ENCODE assay signal across 31 cellular contexts in the genomic region with DNA sequence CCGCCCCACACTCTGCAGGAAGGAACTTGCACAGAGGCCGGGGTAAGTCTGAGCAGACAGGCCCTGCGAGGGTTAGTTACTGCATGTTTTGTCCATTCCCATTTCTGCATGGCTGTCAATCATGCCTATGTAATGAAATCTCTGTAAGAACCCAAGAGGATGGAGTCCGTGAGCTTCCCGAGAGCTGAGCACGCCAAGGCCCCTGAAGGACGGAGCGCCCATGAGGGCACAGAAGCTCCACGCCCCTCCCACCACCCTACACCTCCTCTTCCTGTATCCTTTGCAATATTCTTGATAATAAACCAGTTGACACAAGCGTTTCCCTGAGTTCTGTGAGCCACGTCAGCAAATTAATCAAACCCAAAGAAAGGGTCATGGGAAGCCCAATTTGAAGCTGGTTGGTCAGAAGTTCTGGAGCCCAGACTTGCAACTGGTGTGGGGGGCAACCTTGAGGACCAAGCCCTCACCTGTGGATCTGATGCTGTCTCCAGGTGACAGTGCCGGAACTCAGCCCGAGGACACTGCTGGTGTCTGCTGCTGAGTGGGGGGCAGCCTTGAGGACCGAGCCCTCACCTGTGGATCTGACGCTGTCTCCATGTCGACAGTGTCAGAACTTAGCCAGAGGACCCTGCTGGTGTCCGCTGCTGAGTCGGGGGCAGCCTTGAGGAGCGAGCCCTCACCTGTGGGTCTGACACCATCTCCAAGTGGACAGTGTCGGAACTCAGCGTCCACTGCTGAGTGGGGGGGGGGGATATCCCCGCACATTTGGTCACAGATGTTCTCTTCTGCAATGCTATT.
"Had no signal": no experiment of that assay in that cellular context is flagged by ENCODE, and none has a peak within 500 bp of the region (broad histone marks: within the 10 kb centered on the region; RNA-seq: fewer than 3 reads in every experiment).

No MANE protein-coding gene starts in this region.

- H3K4me3 Mint-ChIP-seq: activated CD8-positive, alpha-beta T cell treated with anti-CD3 and anti-CD28 coated beads for 36 hours; activated naive CD4-positive, alpha-beta T cell treated with anti-CD3 and anti-CD28 coated beads for 36 hours; activated naive CD8-positive, alpha-beta T cell treated with anti-CD3 and anti-CD28 coated beads for 36 hours; activated T-cell treated with anti-CD3 and anti-CD28 coated beads, Interleukin-2, amount 50 U/mL, for 72 hours; mesothelial cell of epicardium; naive B cell; stimulated activated effector memory CD8-positive, alpha-beta T cell treated with anti-CD3 and anti-CD28 coated beads, Interleukin-12 subunit alpha, Interleukin-12 subunit beta, amount 100 ng/mL, for 72 hours; stimulated activated naive CD8-positive, alpha-beta T cell treated with anti-CD3 and anti-CD28 coated beads, Interleukin-15, Interleukin-2, amounts not matched to agents 100 ng/mL and 50 ng/mL, for 24 hours; T-helper 17 cell had no signal

- H3K27ac Mint-ChIP-seq: activated CD8-positive, alpha-beta T cell treated with anti-CD3 and anti-CD28 coated beads for 36 hours; activated naive CD4-positive, alpha-beta T cell treated with anti-CD3 and anti-CD28 coated beads for 36 hours; activated naive CD8-positive, alpha-beta T cell treated with anti-CD3 and anti-CD28 coated beads for 36 hours; activated T-cell treated with anti-CD3 and anti-CD28 coated beads, Interleukin-2, amount 50 U/mL, for 72 hours; mesothelial cell of epicardium; naive B cell; stimulated activated effector memory CD8-positive, alpha-beta T cell treated with anti-CD3 and anti-CD28 coated beads, Interleukin-12 subunit alpha, Interleukin-12 subunit beta, amount 100 ng/mL, for 72 hours; stimulated activated naive CD8-positive, alpha-beta T cell treated with anti-CD3 and anti-CD28 coated beads, Interleukin-15, Interleukin-2, amounts not matched to agents 100 ng/mL and 50 ng/mL, for 24 hours; T-helper 17 cell had no signal

- H3K36me3 Mint-ChIP-seq: activated naive CD8-positive, alpha-beta T cell treated with anti-CD3 and anti-CD28 coated beads for 36 hours; mesothelial cell of epicardium; naive B cell; stimulated activated effector memory CD8-positive, alpha-beta T cell treated with anti-CD3 and anti-CD28 coated beads, Interleukin-12 subunit alpha, Interleukin-12 subunit beta, amount 100 ng/mL, for 72 hours had no signal

- H3K9me3 Mint-ChIP-seq: activated CD8-positive, alpha-beta T cell treated with anti-CD3 and anti-CD28 coated beads for 36 hours; activated naive CD4-positive, alpha-beta T cell treated with anti-CD3 and anti-CD28 coated beads for 36 hours; activated naive CD8-positive, alpha-beta T cell treated with anti-CD3 and anti-CD28 coated beads for 36 hours; activated T-cell treated with anti-CD3 and anti-CD28 coated beads, Interleukin-2, amount 50 U/mL, for 72 hours; mesothelial cell of epicardium; naive B cell; stimulated activated effector memory CD8-positive, alpha-beta T cell treated with anti-CD3 and anti-CD28 coated beads, Interleukin-12 subunit alpha, Interleukin-12 subunit beta, amount 100 ng/mL, for 72 hours; stimulated activated naive CD8-positive, alpha-beta T cell treated with anti-CD3 and anti-CD28 coated beads, Interleukin-15, Interleukin-2, amounts not matched to agents 100 ng/mL and 50 ng/mL, for 24 hours had no signal

- DNase-seq: activated CD4-positive, alpha-beta T cell treated with anti-CD3 and anti-CD28 coated beads, Interleukin-2, amount 50 U/mL, for 1 hour; activated CD8-positive, alpha-beta T cell treated with anti-CD3 and anti-CD28 coated beads for 36 hours; activated naive CD4-positive, alpha-beta T cell treated with anti-CD3 and anti-CD28 coated beads for 36 hours; activated naive CD8-positive, alpha-beta T cell treated with anti-CD3 and anti-CD28 coated beads for 36 hours; activated T-cell treated with anti-CD3 and anti-CD28 coated beads for 4 hours; activated T-cell treated with anti-CD3 and anti-CD28 coated beads, Interleukin-2, amount 50 U/mL, for 72 hours; adrenal gland; body of pancreas; cerebellar nuclear complex; colonic mucosa; effector memory CD4-positive, alpha-beta T cell; erythroblast; gastrocnemius medialis; glutamatergic neuron; hippocampal formation; kidney; left colon; mammary epithelial cell; naive B cell; nucleus accumbens; psoas muscle; stimulated activated CD4-positive, alpha-beta T cell treated with anti-CD3 and anti-CD28 coated beads, Interleukin-4, amount 100 ng/mL, for 24 hours; substantia nigra; T-helper 17 cell; T1000; upper lobe of left lung had no signal

- H3K4me3 ChIP-seq: adrenal gland, body of pancreas, colonic mucosa, dorsolateral prefrontal cortex, gastrocnemius medialis, psoas muscle, upper lobe of left lung had no signal

- H3K4me1 ChIP-seq: adrenal gland, colonic mucosa, gastrocnemius medialis, parathyroid adenoma, psoas muscle, upper lobe of left lung had no signal

- ATAC-seq: activated CD8-positive, alpha-beta T cell treated with anti-CD3 and anti-CD28 coated beads for 36 hours; activated T-cell treated with anti-CD3 and anti-CD28 coated beads, Interleukin-2, amount 50 U/mL, for 72 hours; gastrocnemius medialis; left colon; psoas muscle; stimulated activated effector memory CD8-positive, alpha-beta T cell treated with anti-CD3 and anti-CD28 coated beads, Interleukin-12 subunit alpha, Interleukin-12 subunit beta, amount 100 ng/mL, for 72 hours; T-helper 17 cell had no signal

- H3K27me3 ChIP-seq: body of pancreas, colonic mucosa, upper lobe of left lung had no signal

- H3K27ac ChIP-seq: adrenal gland, body of pancreas, colonic mucosa, dorsolateral prefrontal cortex, gastrocnemius medialis, parathyroid adenoma, psoas muscle, upper lobe of left lung had no signal

- H3K4me1 Mint-ChIP-seq: mesothelial cell of epicardium; naive B cell; stimulated activated effector memory CD8-positive, alpha-beta T cell treated with anti-CD3 and anti-CD28 coated beads, Interleukin-12 subunit alpha, Interleukin-12 subunit beta, amount 100 ng/mL, for 72 hours; T-helper 17 cell had no signal

- H3K9me3 ChIP-seq: adrenal gland, body of pancreas, colonic mucosa, gastrocnemius medialis, psoas muscle, upper lobe of left lung had no signal

- H3K27me3 Mint-ChIP-seq: activated CD8-positive, alpha-beta T cell treated with anti-CD3 and anti-CD28 coated beads for 36 hours; activated naive CD8-positive, alpha-beta T cell treated with anti-CD3 and anti-CD28 coated beads for 36 hours; stimulated activated naive CD8-positive, alpha-beta T cell treated with anti-CD3 and anti-CD28 coated beads, Interleukin-15, Interleukin-2, amounts not matched to agents 100 ng/mL and 50 ng/mL, for 24 hours had no signal

- H3K36me3 ChIP-seq: adrenal gland, colonic mucosa, gastrocnemius medialis, upper lobe of left lung had no signal
